Comparison of ENCODE assay signal across 13 cellular contexts in genomic region chr19:17327068-17327653, GRCh38. TPM values are rescaled to one million over a fixed set of nuclear protein-coding genes. Genes with fewer than 3 reads are reported as not detected.
DNase-seq lines count a peak whose midpoint lies in the region; ATAC-seq and TF ChIP-seq lines count a peak whose summit lies in the region.
"Had no signal": no experiment of that assay in that cellular context is flagged by ENCODE, and none has a peak within 500 bp of the region (broad histone marks: within the 10 kb centered on the region; RNA-seq: fewer than 3 reads in every experiment).

No MANE protein-coding gene starts in this region.

- H2BK120ac ChIP-seq in IMR-90 (ENCODE audit: low read depth, low read length) = no peak overlapping the region

- H3K4me1 Mint-ChIP-seq in Caco-2 (ENCODE audit: low read depth, unreplicated experiment) (no peaks in the 10 kb centered on the region), nephron (peaks cover 4% of the 10 kb centered on the region)
- peaks cover 11% of the 10 kb centered on the region for H3K4me1 Mint-ChIP-seq in stimulated activated memory B cell treated with anti-CD40 and anti-IgM and Interleukin-4, amounts not matched to agents 10 μg/mL and 1 μg/mL and 100 μg/mL, for 72 hours

- H2BK20ac ChIP-seq in IMR-90 (ENCODE audit: low read depth, low read length) = no peak overlapping the region

- no peak for ATAC-seq in IMR-90 (ENCODE audit: low read depth)
- no peak for ATAC-seq in stimulated activated memory B cell treated with anti-CD40 and anti-IgM and Interleukin-4, amounts not matched to agents 10 μg/mL and 1 μg/mL and 100 μg/mL, for 72 hours

- H3K18ac ChIP-seq in IMR-90 (ENCODE audit: low read depth, low read length) = no peak overlapping the region

- H3K23ac ChIP-seq in IMR-90 (ENCODE audit: low read depth, low read length) = no peak overlapping the region

- H2AK9ac ChIP-seq in IMR-90 (replicated peaks; ENCODE audit: low read depth, low read length, poor library complexity) = peak overlapping the region; percentile 16

- no peak overlapping the region for H3K27ac Mint-ChIP-seq in Caco-2 (ENCODE audit: unreplicated experiment)
- H3K27ac Mint-ChIP-seq in nephron = no peak overlapping the region
- no peak overlapping the region for H3K27ac Mint-ChIP-seq in stimulated activated memory B cell treated with anti-CD40 and anti-IgM and Interleukin-4, amounts not matched to agents 10 μg/mL and 1 μg/mL and 100 μg/mL, for 72 hours

- WGBS in IMR-90 (ENCODE audit: extremely low coverage in 2 of 2, insufficient read length in 1 of 2), 2 experiments = 89% methylated on average over 12 of the region's 27 CpGs; no CpG with 5 or more reads in 1 of the 2 experiments

- peaks cover under 1% of the 10 kb centered on the region for H3K36me3 ChIP-seq in Caco-2 (ENCODE audit: control insufficient read depth, insufficient read depth, low read length)
- H3K36me3 ChIP-seq in IMR-90 (ENCODE audit: control insufficient read depth, insufficient read depth, low read length) = peaks cover 16% of the 10 kb centered on the region

- H3K79me1 ChIP-seq in IMR-90 (ENCODE audit: low read depth in 1 of 2, low read length in 2 of 2) = peaks cover 0 to under 1% of the 10 kb centered on the region in 2 experiments; a peak in 1 of 4 replicates

- H3K9me3 ChIP-seq in Caco-2 (no peaks in the 10 kb centered on the region), IMR-90 (ENCODE audit: control insufficient read depth, insufficient read depth, low read length) (no peaks in the 10 kb centered on the region)

- H3K56ac ChIP-seq in IMR-90 (ENCODE audit: extremely low read depth, insufficient read depth, low read length) = no peak overlapping the region

- no TSS peak for BruUV-seq in Caco-2 (replicated peaks; lab: Mats Ljungman, UMichigan)
- no TSS peak for BruUV-seq in IMR-90 (replicated peaks; lab: Mats Ljungman, UMichigan)

- no peaks in the 10 kb centered on the region for H3K9me3 Mint-ChIP-seq in Caco-2 (ENCODE audit: unreplicated experiment)
- no peaks in the 10 kb centered on the region for H3K9me3 Mint-ChIP-seq in nephron
- no peaks in the 10 kb centered on the region for H3K9me3 Mint-ChIP-seq in stimulated activated memory B cell treated with anti-CD40 and anti-IgM and Interleukin-4, amounts not matched to agents 10 μg/mL and 1 μg/mL and 100 μg/mL, for 72 hours
- H3K9me3 Mint-ChIP-seq: stimulated activated naive B cell treated with anti-CD40 and anti-IgM and Interleukin-4, amounts not matched to agents 10 μg/mL and 1 μg/mL and 100 μg/mL, for 72 hours had no signal

- no peak overlapping the region for H3K9ac ChIP-seq in IMR-90 (ENCODE audit: low read depth, low read length)

- H3K14ac ChIP-seq in IMR-90 (replicated peaks; ENCODE audit: low read depth, low read length) = no peak overlapping the region

- H2BK15ac ChIP-seq in IMR-90 (ENCODE audit: low read depth, low read length) = no peak overlapping the region

- H4K5ac ChIP-seq in IMR-90 (ENCODE audit: low read depth, low read length) = no peak overlapping the region

- dilution Hi-C loops in IMR-90 (cut with HindIII; ENCODE audit: low sequenced_read_pairs, unreplicated experiment) = no loop called here

- TF ChIP-seq CTCF in Caco-2 (IDR thresholded peaks at IDR 0.05; ENCODE audit: insufficient read depth in 1 of 2, low read depth in 1 of 2, low read length in 1 of 2, severe bottlenecking in 1 of 2, unreplicated experiment in 1 of 2) = no peak
- TF ChIP-seq CTCF in IMR-90 (conservative IDR thresholded peaks at IDR 0.05; ENCODE audit: low read depth, low read length) = no peak
- TF ChIP-seq CTCF in nephron (IDR thresholded peaks at IDR 0.05; ENCODE audit: unreplicated experiment in 3 of 3) = no peak

- H2AFZ ChIP-seq in IMR-90 (replicated peaks; ENCODE audit: low read length, poor library complexity) = no peak overlapping the region

- peaks cover 7% of the 10 kb centered on the region; the same call in 1 of the 2 replicates for H4K20me1 ChIP-seq in IMR-90 (ENCODE audit: insufficient read depth, low read length)

- CTCF ChIA-PET in Caco-2 (lab: Charles Lee) (interaction anchor here (1.7 kb wide), 1 partner anchor 22 kb away, joined by 7 read pairs; the partner anchor contains the start of gene MRPL34), IMR-90 (lab: Yijun Ruan, JAX) (no interaction called here)

- no peak overlapping the region for H2AK5ac ChIP-seq in IMR-90 (ENCODE audit: low read depth, low read length)

- no peak overlapping the region for H3K4ac ChIP-seq in IMR-90 (ENCODE audit: low read depth, low read length)

- peak overlapping the region; percentile 7 for H3K4me3 ChIP-seq in Caco-2 (ENCODE audit: low read depth, low read length)
- H3K4me3 ChIP-seq in IMR-90 (ENCODE audit: insufficient read depth, low read depth, low read length) = no peak overlapping the region

- no peak overlapping the region for H3K4me2 ChIP-seq in IMR-90 (ENCODE audit: low read depth, low read length)

- in situ Hi-C loops in IMR-90 (cut with MboI; ENCODE audit: low sequenced_read_pairs) = no loop called here
- in situ Hi-C loops in ACHN (cut with HindIII; ENCODE audit: low pct_ligation_motif_present, low pct_unique_long_range_greater_than_20kb, low sequenced_read_pairs) = no loop called here

- no peaks in the 10 kb centered on the region for H3K9me1 ChIP-seq in IMR-90 (ENCODE audit: insufficient read depth, low read length)

- no peaks in the 10 kb centered on the region for H3K27me3 ChIP-seq in Caco-2 (replicated peaks; ENCODE audit: control insufficient read depth, insufficient read depth, low read length)
- H3K27me3 ChIP-seq in IMR-90 (ENCODE audit: control insufficient read depth, insufficient read depth, low read length) = no peaks in the 10 kb centered on the region

- no peak for TF ChIP-seq RAD21 in IMR-90 (IDR thresholded peaks at IDR 0.05; ENCODE audit: low read length)

- H4K91ac ChIP-seq in IMR-90 (ENCODE audit: insufficient read depth, low read depth, low read length) = no peak overlapping the region

- H3K36me3 Mint-ChIP-seq in Caco-2 (ENCODE audit: insufficient read depth, unreplicated experiment) (peaks cover 25% of the 10 kb centered on the region), nephron (ENCODE audit: low read depth) (peaks cover 17% of the 10 kb centered on the region)
- H3K36me3 Mint-ChIP-seq in stimulated activated memory B cell treated with anti-CD40 and anti-IgM and Interleukin-4, amounts not matched to agents 10 μg/mL and 1 μg/mL and 100 μg/mL, for 72 hours = peaks cover 8% of the 10 kb centered on the region

- H3K4me3 Mint-ChIP-seq in Caco-2 (ENCODE audit: unreplicated experiment) (peak overlapping the region; percentile 75), nephron (peak overlapping the region in 2 of 3 experiments; percentile 36 to 88)
- H3K4me3 Mint-ChIP-seq in stimulated activated memory B cell treated with anti-CD40 and anti-IgM and Interleukin-4, amounts not matched to agents 10 μg/mL and 1 μg/mL and 100 μg/mL, for 72 hours = no peak overlapping the region

- peaks cover 20% of the 10 kb centered on the region for H3K4me1 ChIP-seq in Caco-2
- no peaks in the 10 kb centered on the region for H3K4me1 ChIP-seq in IMR-90 (ENCODE audit: control insufficient read depth, insufficient read depth, low read length)

- H2BK5ac ChIP-seq in IMR-90 (ENCODE audit: low read depth, low read length, poor library complexity, severe bottlenecking) = no peak overlapping the region

- no peak overlapping the region for H3K27ac ChIP-seq in IMR-90 (ENCODE audit: insufficient read depth, low read length)
- H3K27ac ChIP-seq: HL-60 had no signal

- no peak for TF ChIP-seq POLR2A in IMR-90 (IDR thresholded peaks at IDR 0.05; ENCODE audit: low read depth, low read length)

- H4K8ac ChIP-seq in IMR-90 (ENCODE audit: low read depth in 2 of 2, low read length in 2 of 2) = no peak overlapping the region

- POLR2A ChIA-PET in Caco-2 (lab: Charles Lee) (interaction anchor here (0.6 to 2.9 kb wide), 3 partner anchors 18 to 1178 kb away, joined by 3 to 17 read pairs (median 4); partner anchors contain the start of gene DDA1), IMR-90 (lab: Charles Lee; ENCODE audit: unreplicated experiment) (no interaction called here)

- no peaks in the 10 kb centered on the region for H3K27me3 Mint-ChIP-seq in Caco-2 (ENCODE audit: insufficient read depth, unreplicated experiment)
- peaks cover 27% of the 10 kb centered on the region for H3K27me3 Mint-ChIP-seq in nephron (ENCODE audit: low read depth)
- H3K27me3 Mint-ChIP-seq in stimulated activated memory B cell treated with anti-CD40 and anti-IgM and Interleukin-4, amounts not matched to agents 10 μg/mL and 1 μg/mL and 100 μg/mL, for 72 hours = peaks cover 27% of the 10 kb centered on the region

- no peak for DNase-seq in Caco-2
- DNase-seq in IMR-90 = no peak
- peak; percentile 64 for DNase-seq in ecto neural progenitor cell (ENCODE audit: low spot score)
- DNase-seq in DMS79 (lab: John Stamatoyannopoulos, UW) = no peak
- no peak for DNase-seq in ACHN
- DNase-seq: GOT3; kidney; NCI-H2081 treated with DMSO at 0.1 percent for 48 hours; NK-92 treated with Interleukin-12 subunit alpha and Interleukin-12 subunit beta, amount 100 ng/mL, for 24 hours; stimulated activated naive B cell treated with anti-CD40 and anti-IgM and Interleukin-4, amounts not matched to agents 10 μg/mL and 1 μg/mL and 100 μg/mL, for 72 hours had no signal

- intact Hi-C loops in Caco-2 (cut with micrococcal nuclease; ENCODE audit: unreplicated experiment) = loop anchor here (5.0 kb wide), 1 partner anchor 35 kb away; no protein-coding TSS in a partner anchor
- intact Hi-C loops in IMR-90 (cut with micrococcal nuclease) = no loop called here

RNA-seq across cellular contexts. Expression of gene ANO8, which starts 7.5 kb away (rescaled TPM):
- total RNA-seq in Caco-2 (2022) (11.5 TPM in 2 replicates), IMR-90 (2012; rRNA removed) (1.6 and 1.7 TPM in 2 replicates)
- polyA plus RNA-seq in IMR-90 (2012; rRNA removed) = 5.3 and 5.6 TPM in 2 replicates
- polyA plus RNA-seq in IMR-90 (2012; cell fraction: cytosol; rRNA removed) = 3.1 and 4.3 TPM in 2 replicates
- polyA plus RNA-seq in IMR-90 (2012; cell fraction: nucleus; rRNA removed; ENCODE audit: low replicate concordance) = 20.5 and 33.6 TPM in 2 replicates

RNA-seq across cellular contexts. Expression of gene GTPBP3, which starts 10.2 kb away (rescaled TPM):
- total RNA-seq in Caco-2 (2022) (50.1 and 50.7 TPM in 2 replicates), IMR-90 (2012; rRNA removed) (4.3 and 4.7 TPM in 2 replicates)
- 14.6 and 15.1 TPM in 2 replicates for polyA plus RNA-seq in IMR-90 (2012; rRNA removed)
- 9.8 and 11.4 TPM in 2 replicates for polyA plus RNA-seq in IMR-90 (2012; cell fraction: cytosol; rRNA removed)
- 34.3 and 114 TPM in 2 replicates for polyA plus RNA-seq in IMR-90 (2012; cell fraction: nucleus; rRNA removed; ENCODE audit: low replicate concordance)

RNA-seq across cellular contexts. Expression of gene DDA1, which starts 17.8 kb away (rescaled TPM):
- 43.8 and 55.6 TPM in 2 replicates for total RNA-seq in Caco-2 (2022)
- total RNA-seq in IMR-90 (2012; rRNA removed) = 33.7 and 35.0 TPM in 2 replicates
- 87.2 and 113 TPM in 2 replicates for polyA plus RNA-seq in IMR-90 (2012; rRNA removed)
- 105 and 131 TPM in 2 replicates for polyA plus RNA-seq in IMR-90 (2012; cell fraction: cytosol; rRNA removed)
- polyA plus RNA-seq in IMR-90 (2012; cell fraction: nucleus; rRNA removed; ENCODE audit: low replicate concordance) = 54.5 and 126 TPM in 2 replicates

RNA-seq across cellular contexts. Expression of gene MRPL34, which starts 21.5 kb away (rescaled TPM):
- total RNA-seq in Caco-2 (2022) = 78.9 and 88.5 TPM in 2 replicates
- total RNA-seq in IMR-90 (2012; rRNA removed) = 7.3 and 17.2 TPM in 2 replicates
- 31.7 and 37.0 TPM in 2 replicates for polyA plus RNA-seq in IMR-90 (2012; rRNA removed)
- 87.8 and 125 TPM in 2 replicates for polyA plus RNA-seq in IMR-90 (2012; cell fraction: cytosol; rRNA removed)
- polyA plus RNA-seq in IMR-90 (2012; cell fraction: nucleus; rRNA removed; ENCODE audit: low replicate concordance) = 22.6 and 29.1 TPM in 2 replicates

RNA-seq across cellular contexts. Expression of gene ABHD8, which starts 23.9 kb away (rescaled TPM):
- total RNA-seq in Caco-2 (2022) = 9.4 and 11.3 TPM in 2 replicates
- total RNA-seq in IMR-90 (2012; rRNA removed) = 3.6 and 3.9 TPM in 2 replicates
- 10.2 and 11.4 TPM in 2 replicates for polyA plus RNA-seq in IMR-90 (2012; rRNA removed)
- polyA plus RNA-seq in IMR-90 (2012; cell fraction: cytosol; rRNA removed) = 8.5 and 19.6 TPM in 2 replicates
- 4.4 and 10.7 TPM in 2 replicates for polyA plus RNA-seq in IMR-90 (2012; cell fraction: nucleus; rRNA removed; ENCODE audit: low replicate concordance)
